Comparison of ENCODE assay signal across 24 cellular contexts in the genomic region with DNA sequence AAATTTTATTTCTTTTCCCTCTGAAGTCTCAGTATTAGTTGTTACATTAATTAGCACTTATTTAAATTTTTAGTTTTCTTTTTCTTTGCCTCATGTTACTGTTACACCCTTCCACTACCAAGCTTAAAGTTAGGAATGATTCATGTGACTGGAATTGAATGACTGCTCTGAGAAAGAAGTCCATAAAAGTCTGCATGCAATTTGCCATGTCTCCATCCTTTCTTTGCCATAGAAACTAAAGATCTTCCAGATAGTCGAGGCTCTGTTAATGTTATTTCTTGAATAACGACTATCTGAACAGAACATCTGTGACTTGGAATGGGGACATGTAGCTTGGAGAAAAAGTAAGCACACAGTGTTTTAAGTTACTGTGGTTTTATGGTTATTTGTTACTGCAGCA.
"Had no signal": no experiment of that assay in that cellular context is flagged by ENCODE, and none has a peak within 500 bp of the region (broad histone marks: within the 10 kb centered on the region; RNA-seq: fewer than 3 reads in every experiment).

No MANE protein-coding gene starts in this region.

- H3K9me3 ChIP-seq: SJSA1 had no signal

- H3K27ac Mint-ChIP-seq: IgD-negative memory B cell had no signal

- H3K4me1 ChIP-seq: SJSA1 had no signal

- H3K36me3 ChIP-seq: SJSA1 had no signal

- H3K4me3 Mint-ChIP-seq: IgD-negative memory B cell had no signal

- H3K4me2 ChIP-seq: KMS-11 had no signal

- FAIRE-seq: K562 had no signal

- H3K27me3 ChIP-seq: SJSA1 had no signal

- DNase-seq: Kasumi-1, MV-4-11, NCI-H1048, NCI-H1105, NCI-H1417, NCI-H1436 treated with DMSO at 0.1 percent for 48 hours, NCI-H1694 treated with DMSO at 0.1 percent for 48 hours, NCI-H1930, NCI-H2081, NCI-H2107, NCI-H2227 treated with DMSO at 0.1 percent for 48 hours, NCI-H446, NCI-H510A, NCI-H524 treated with DMSO at 0.1 percent for 48 hours, NCI-H69, NCI-H774, Right ventricle myocardium superior, SIG-M5 had no signal

- ATAC-seq: K562, Panc1 had no signal

- H3K9ac ChIP-seq: KMS-11 had no signal

- H3K36me3 Mint-ChIP-seq: IgD-negative memory B cell had no signal

- H3K4me3 ChIP-seq: K562, SJSA1, SK-N-MC had no signal

- H3K27ac ChIP-seq: KMS-11, SJSA1, SK-N-MC had no signal

- H3K4me1 Mint-ChIP-seq: IgD-negative memory B cell had no signal

- H3K27me3 Mint-ChIP-seq: IgD-negative memory B cell had no signal
